8 cellular contexts compared by ENCODE assay signal in the genomic region with DNA sequence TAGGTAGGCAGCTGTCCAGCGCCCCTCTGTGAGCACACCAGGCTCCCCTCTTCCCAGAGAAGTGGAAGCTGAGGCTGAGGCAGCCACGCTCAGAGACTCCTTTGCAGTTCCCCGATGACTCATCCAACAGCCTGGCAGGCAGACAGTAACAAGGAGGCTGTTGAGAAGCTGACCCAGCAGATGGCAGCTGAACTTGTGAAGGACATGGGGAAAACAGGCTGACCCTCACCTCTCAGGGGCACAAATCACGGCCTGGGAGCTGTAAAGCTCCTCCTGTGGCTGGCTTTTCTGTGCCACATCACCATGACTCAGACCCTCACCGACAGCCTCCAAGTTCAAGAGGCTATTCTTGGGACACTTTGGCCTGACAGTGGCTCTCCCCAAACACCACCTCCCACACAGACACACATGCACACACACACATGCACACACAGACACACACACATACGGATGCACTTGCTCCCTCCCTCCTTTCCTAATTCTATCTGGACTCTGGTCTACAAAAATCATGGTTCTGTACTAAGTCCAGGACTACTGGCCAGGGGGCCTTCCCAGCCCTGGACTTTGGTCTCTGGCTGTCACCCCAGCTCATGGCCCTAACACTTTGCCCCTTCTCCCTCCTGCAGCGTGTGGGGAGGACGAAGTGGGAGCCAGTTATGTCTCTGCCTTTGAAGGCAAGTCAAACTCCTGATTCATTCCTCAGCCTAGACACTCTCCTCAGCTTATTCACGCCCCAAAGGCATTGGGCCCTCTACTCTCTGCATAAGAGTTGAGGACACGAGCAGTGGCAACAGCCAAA. TPM values are rescaled to one million over a fixed set of nuclear protein-coding genes. Genes with fewer than 3 reads are reported as not detected.
DNase-seq lines count a peak whose midpoint lies in the region; ATAC-seq and TF ChIP-seq lines count a peak whose summit lies in the region.

No MANE protein-coding gene starts in this region.

- ATAC-seq in T-helper 17 cell (peak; percentile 21), HG03139 (IDR thresholded peaks at IDR 0.05; ENCODE audit: unreplicated experiment) (no peak)

- no peaks in the 10 kb centered on the region for H3K27me3 Mint-ChIP-seq in T-helper 17 cell

- in situ Hi-C loops in transverse colon (cut with MboI; ENCODE audit: low pct_ligation_motif_present in 1 of 4, low pct_unique_long_range_greater_than_20kb in 1 of 4, low sequenced_read_pairs in 3 of 4) = no loop called here

- H3K27ac Mint-ChIP-seq in T-helper 17 cell = peak overlapping the region; percentile 93

- 40 to 80% methylated on average over 1 to 10 of the region's 10 CpGs for WGBS in transverse colon (ENCODE audit: low coverage in 1 of 2), 2 donors

- H3K9me3 ChIP-seq in T-helper 17 cell (ENCODE audit: control insufficient read depth, low read length, poor library complexity, severe bottlenecking) = no peaks in the 10 kb centered on the region
- H3K9me3 ChIP-seq in transverse colon = no peaks in the 10 kb centered on the region

- intact Hi-C loops in transverse colon (cut with DNase I; ENCODE audit: low total_unique reads) = loop anchor here (10.0 kb wide), 1 partner anchor 479 kb away; no protein-coding TSS in a partner anchor

- H3K36me3 ChIP-seq in transverse colon = peaks cover 0 to 7% (median 3%) of the 10 kb centered on the region in 4 donors

- no peak overlapping the region for H3K4me3 ChIP-seq in transverse colon

- H3K27me3 ChIP-seq in transverse colon = no peaks in the 10 kb centered on the region

- H3K27ac ChIP-seq in epithelial cell of prostate = peak overlapping the region; percentile 21
- H3K27ac ChIP-seq in transverse colon = peak overlapping the region; percentile 85 to 89 (median 86)

- peak; percentile 83 for DNase-seq in AG08396 (ENCODE audit: low spot score)
- DNase-seq in H4 (ENCODE audit: low spot score) = peak; percentile 92
- DNase-seq in T-helper 17 cell = no peak
- DNase-seq in epithelial cell of prostate (ENCODE audit: low read depth, low spot score) = no peak
- DNase-seq in midbrain (lab: John Stamatoyannopoulos, UW) = peak; percentile 40
- peak; percentile 80 for DNase-seq in transverse colon
- DNase-seq in GM20000 (ENCODE audit: low spot score) = no peak

- TF ChIP-seq POLR2A in transverse colon (IDR thresholded peaks at IDR 0.05) = no peak

- H3K36me3 Mint-ChIP-seq in T-helper 17 cell (ENCODE audit: low read depth) = peaks cover 3% of the 10 kb centered on the region

- no peak for TF ChIP-seq EP300 in transverse colon (IDR thresholded peaks at IDR 0.05; ENCODE audit: low read depth)

- H3K4me1 ChIP-seq in transverse colon = peaks cover 85 to 100% (median 89%) of the 10 kb centered on the region in 4 donors

- peak overlapping the region; percentile 36 for H3K4me3 Mint-ChIP-seq in T-helper 17 cell

- peak in 1 of 5 experiments; percentile 2 for TF ChIP-seq CTCF in transverse colon (IDR thresholded peaks at IDR 0.05)
- no peak for TF ChIP-seq CTCF in GM20000 (IDR thresholded peaks at IDR 0.05; ENCODE audit: extremely low read depth, missing control alignments)

- H3K4me1 Mint-ChIP-seq in T-helper 17 cell = peaks cover 52% of the 10 kb centered on the region

RNA-seq across cellular contexts. Expression of gene MAP3K14, which starts 23.2 kb away (rescaled TPM):
- 4.3 and 4.6 TPM in 2 replicates for total RNA-seq in H4 (2014; rRNA removed; shearing (Covaris generic))
- total RNA-seq in T-helper 17 cell (10 to 100 TPM; 43.8 to 49.1 TPM), transverse colon (10 to 100 TPM; 13.0 to 33.7 (median 18.7) TPM)

RNA-seq across cellular contexts. Expression of gene SPATA32, which starts 31.7 kb away (rescaled TPM):
- 0.21 TPM in 1 of 2 replicates, not detected in the other for total RNA-seq in H4 (2014; rRNA removed; shearing (Covaris generic))
- total RNA-seq in T-helper 17 cell = under 1 TPM in 1 of 2 donors, not detected in 1; 0.17 TPM
- under 1 TPM in 1 of 4 donors, not detected in 3; 0.48 TPM for total RNA-seq in transverse colon

Comparison
In these comparisons a context has a peak if more than half of its experiments do, and no peak if none do; other contexts are left out.
1. DNase-seq: peak in AG08396 (single experiment), H4 (single experiment), midbrain (single experiment) and transverse colon (single experiment); none in T-helper 17 cell (0 of 3), epithelial cell of prostate (single experiment) and GM20000 (single experiment).